In genomic region chr2:54122939-54123338, GRCh38 we compare ENCODE assay signal across 13 cellular contexts. TPM values are rescaled to one million over a fixed set of nuclear protein-coding genes. Genes with fewer than 3 reads are reported as not detected.
DNase-seq lines count a peak whose midpoint lies in the region; ATAC-seq and TF ChIP-seq lines count a peak whose summit lies in the region.
"Had no signal": no experiment of that assay in that cellular context is flagged by ENCODE, and none has a peak within 500 bp of the region (broad histone marks: within the 10 kb centered on the region; RNA-seq: fewer than 3 reads in every experiment).

No MANE protein-coding gene starts in this region.

- no peaks in the 10 kb centered on the region for H3K9me3 ChIP-seq in ascending aorta
- H3K9me3 ChIP-seq in left ventricle myocardium inferior (replicated peaks), result peaks cover 9% of the 10 kb centered on the region
- peaks cover 0 to 6% (median 4%) of the 10 kb centered on the region in 3 donors for H3K9me3 ChIP-seq in skeletal muscle tissue (ENCODE audit: control insufficient read depth in 3 of 3, low read length in 3 of 3)

- no peak for ATAC-seq in HG03139 (IDR thresholded peaks at IDR 0.05; ENCODE audit: unreplicated experiment)
- ATAC-seq: activated CD8-positive, alpha-beta T cell treated with anti-CD3 and anti-CD28 coated beads, Interleukin-2, amount 10 ng/mL, durations not matched to agents 7 days and 5 days; stimulated activated memory B cell treated with anti-CD40 and anti-IgM and Interleukin-4, amounts not matched to agents 10 μg/mL and 1 μg/mL and 100 μg/mL, for 72 hours had no signal

- H3K9ac ChIP-seq in skeletal muscle tissue (ENCODE audit: low read depth in 1 of 3, low read length in 3 of 3), result peak overlapping the region in 2 of 3 donors; percentile 2 to 42

- H3K27ac ChIP-seq in ascending aorta, result peak overlapping the region; percentile 36 to 40
- H3K27ac ChIP-seq in left ventricle myocardium inferior (replicated peaks), result peak overlapping the region; percentile 87
- peak overlapping the region; percentile 88 for H3K27ac ChIP-seq in skeletal muscle tissue (ENCODE audit: low read depth, low read length)
- H3K27ac ChIP-seq: PC-9, right lobe of liver had no signal

- H3K4me1 ChIP-seq in ascending aorta, result peaks cover 0 to 9% of the 10 kb centered on the region in 2 donors
- H3K4me1 ChIP-seq in left ventricle myocardium inferior, result peaks cover 27% of the 10 kb centered on the region
- H3K4me1 ChIP-seq in skeletal muscle tissue (ENCODE audit: control insufficient read depth in 3 of 3, insufficient read depth in 3 of 3, low read length in 3 of 3), result peaks cover 19 to 23% (median 21%) of the 10 kb centered on the region in 3 donors
- H3K4me1 ChIP-seq: right lobe of liver had no signal

- TF ChIP-seq CTCF in ascending aorta (IDR thresholded peaks at IDR 0.05) (no peak), left ventricle myocardium inferior (IDR thresholded peaks at IDR 0.05; ENCODE audit: borderline replicate concordance) (no peak)

- no peaks in the 10 kb centered on the region for H3K36me3 ChIP-seq in ascending aorta
- H3K36me3 ChIP-seq in left ventricle myocardium inferior, result peaks cover 7% of the 10 kb centered on the region
- H3K36me3 ChIP-seq in skeletal muscle tissue (ENCODE audit: control insufficient read depth in 3 of 3, insufficient read depth in 3 of 3, low read length in 3 of 3), result peaks cover 6 to 12% (median 7%) of the 10 kb centered on the region in 3 donors
- H3K36me3 ChIP-seq: right lobe of liver had no signal

- no peak overlapping the region for H3K4me3 ChIP-seq in ascending aorta
- peak overlapping the region; percentile 53 for H3K4me3 ChIP-seq in left ventricle myocardium inferior
- H3K4me3 ChIP-seq in skeletal muscle tissue (ENCODE audit: low read length in 3 of 3), result peak overlapping the region; percentile 24 to 49 (median 48)
- H3K4me3 ChIP-seq: PC-9, right lobe of liver had no signal

- intact Hi-C loops in ascending aorta (cut with DNase I) (no loop called here), left ventricle myocardium inferior (cut with micrococcal nuclease) (no loop called here)

- H3K27me3 ChIP-seq in ascending aorta (no peaks in the 10 kb centered on the region), left ventricle myocardium inferior (ENCODE audit: low read depth) (no peaks in the 10 kb centered on the region), skeletal muscle tissue (ENCODE audit: control insufficient read depth in 3 of 3, insufficient read depth in 3 of 3, low read length in 3 of 3) (no peaks in the 10 kb centered on the region)
- H3K27me3 ChIP-seq: right lobe of liver had no signal

- DNase-seq in H4 (ENCODE audit: low spot score), result peak; percentile 68
- DNase-seq in ascending aorta (ENCODE audit: low spot score in 2 of 2), result peak in 1 of 2 donors; percentile 66
- DNase-seq in left ventricle myocardium inferior, result no peak
- DNase-seq in NCI-H345 (lab: John Stamatoyannopoulos, UW), result no peak
- DNase-seq in activated CD4-positive, CD25-positive, alpha-beta regulatory T cell treated with anti-CD3 and anti-CD28 coated beads, Interleukin-2, amount 50 U/mL, for 72 hours, result no peak
- DNase-seq in GM19238 (ENCODE audit: insufficient read length, low spot score), result no peak
- DNase-seq: activated CD8-positive, alpha-beta T cell treated with anti-CD3 and anti-CD28 coated beads, Interleukin-2, amount 10 ng/mL, durations not matched to agents 7 days and 5 days; NCI-H1092 treated with DMSO at 0.1 percent for 48 hours; right lobe of liver had no signal

RNA-seq across cellular contexts. Expression of gene ACYP2, which starts 7.5 kb away (rescaled TPM):
- total RNA-seq in H4 (2014; rRNA removed; shearing (Covaris generic)), result 6.9 and 15.8 TPM in 2 replicates
- total RNA-seq in ascending aorta (0.96 TPM), left ventricle myocardium inferior (76.7 TPM), skeletal muscle tissue (13.0 TPM)

Comparison
In these comparisons a context has a peak if more than half of its experiments do, and no peak if none do; other contexts are left out.
1. H3K27ac ChIP-seq: peak in every context shown above with its lines; median percentile 88 in skeletal muscle tissue; 87 in left ventricle myocardium inferior; 38 in ascending aorta.
2. H3K4me3 ChIP-seq: peak in left ventricle myocardium inferior (single experiment) and skeletal muscle tissue (3 of 3); none in ascending aorta (0 of 2).